ENCODE assay signal across 15 cellular contexts in the genomic region with DNA sequence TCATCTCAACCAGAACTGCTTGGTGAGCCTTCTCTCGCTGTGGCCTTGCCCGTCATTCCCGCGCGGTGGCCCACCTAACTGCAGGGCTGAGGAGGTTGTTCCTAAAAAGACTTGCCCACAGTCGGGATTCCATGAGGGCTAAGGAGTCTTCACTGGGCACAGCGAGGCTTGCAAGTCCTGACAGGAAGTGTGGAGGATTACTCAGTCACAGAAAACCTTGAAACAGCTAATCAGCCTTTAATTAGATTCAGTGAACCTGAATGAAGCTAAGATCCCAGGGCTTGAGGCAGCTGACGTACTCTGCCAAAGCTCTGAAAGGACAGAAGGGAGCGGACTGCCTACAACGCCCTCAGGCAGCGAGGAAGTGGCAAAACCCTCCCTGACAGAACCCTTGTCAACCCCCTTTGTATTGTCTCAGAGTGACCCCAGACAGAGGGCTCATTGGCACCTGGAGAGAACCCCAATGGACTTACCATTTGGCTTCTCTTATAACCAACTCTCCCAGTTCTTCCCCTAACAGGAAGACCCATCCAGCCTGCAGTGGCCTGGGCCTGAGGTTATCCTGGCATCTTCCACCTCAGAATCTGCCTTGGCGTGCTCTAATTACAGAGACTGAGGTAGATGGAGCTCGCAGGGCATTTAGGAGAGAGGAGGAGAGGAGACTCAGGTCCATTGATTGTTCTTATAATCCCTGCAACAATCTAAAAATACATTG. TPM values are rescaled to one million over a fixed set of nuclear protein-coding genes. Genes with fewer than 3 reads are reported as not detected.
DNase-seq lines count a peak whose midpoint lies in the region; TF ChIP-seq lines count a peak whose summit lies in the region.
"Had no signal": no experiment of that assay in that cellular context is flagged by ENCODE, and none has a peak within 500 bp of the region (broad histone marks: within the 10 kb centered on the region; RNA-seq: fewer than 3 reads in every experiment).

No MANE protein-coding gene starts in this region.

- H3K4me1 ChIP-seq in BE2C (no peaks in the 10 kb centered on the region; the same call in 1 of the 2 replicates), NT2/D1 (ENCODE audit: insufficient read depth, insufficient read length) (peaks cover 2% of the 10 kb centered on the region)
- H3K4me1 ChIP-seq: A549 had no signal

- DNase-seq in BE2C (peak; percentile 27), NT2/D1 (ENCODE audit: low read depth, low spot score) (peak; percentile 18), ecto neural progenitor cell (ENCODE audit: low spot score) (peak; percentile 62), kidney tubule cell (ENCODE audit: low spot score) (peak; percentile 66), NCI-H1105 (lab: John Stamatoyannopoulos, UW) (no peak), GOT3 (lab: John Stamatoyannopoulos, UW) (no peak), Kasumi-1 (lab: John Stamatoyannopoulos, UW) (no peak)
- DNase-seq in activated effector memory CD4-positive, alpha-beta T cell treated with anti-CD3 and anti-CD28 coated beads, Interleukin-2, amount 50 U/mL, for 16 hours = no peak
- DNase-seq: activated CD4-positive, alpha-beta T cell treated with anti-CD3 and anti-CD28 coated beads for 4 hours; CD4-positive, alpha-beta memory T cell; Karpas-422; left colon; NCI-H1436 treated with DMSO at 0.1 percent for 48 hours; NCI-H748 treated with DMSO at 0.1 percent for 48 hours had no signal

- H3K4me3 ChIP-seq in BE2C (ENCODE audit: low read depth, low read length) (no peak overlapping the region), NT2/D1 (ENCODE audit: insufficient read length, low read depth) (no peak overlapping the region)
- H3K4me3 ChIP-seq: A549 had no signal

- H3K9me3 ChIP-seq in BE2C (no peaks in the 10 kb centered on the region), NT2/D1 (ENCODE audit: insufficient read depth, low read length) (peaks cover 7% of the 10 kb centered on the region; the same call in 1 of the 2 replicates)
- H3K9me3 ChIP-seq: A549 had no signal

- H3K36me3 ChIP-seq in BE2C (no peaks in the 10 kb centered on the region), NT2/D1 (ENCODE audit: insufficient read depth, insufficient read length, low read length) (no peaks in the 10 kb centered on the region)

- no peak overlapping the region for H3K9ac ChIP-seq in NT2/D1 (ENCODE audit: insufficient read length, low read depth)

- TF ChIP-seq CTCF in BE2C (IDR thresholded peaks at IDR 0.05; ENCODE audit: low read depth, low read length) = no peak

- H3K27me3 ChIP-seq in BE2C = no peaks in the 10 kb centered on the region
- H3K27me3 ChIP-seq in NT2/D1 (ENCODE audit: insufficient read depth, insufficient read length) = no peaks in the 10 kb centered on the region

RNA-seq across cellular contexts. Expression of gene LAMB4, which starts 2.5 kb away (rescaled TPM):
- 0.80 TPM for polyA plus RNA-seq in BE2C (2012; ENCODE audit: insufficient read depth, insufficient read length, low read depth)
- polyA plus RNA-seq: CD4-positive, alpha-beta memory T cell had no signal

Comparison
In these comparisons a context has a peak if more than half of its experiments do, and no peak if none do; other contexts are left out.
1. DNase-seq: peak in BE2C (single experiment), NT2/D1 (single experiment), ecto neural progenitor cell (single experiment) and kidney tubule cell (single experiment); none in NCI-H1105 (single experiment), activated effector memory CD4-positive, alpha-beta T cell treated with anti-CD3 and anti-CD28 coated beads, Interleukin-2, amount 50 U/mL, for 16 hours (single experiment), GOT3 (single experiment) and Kasumi-1 (0 of 2).